In genomic region chr18:74609535-74609934, GRCh38 we compare ENCODE assay signal across 17 cellular contexts. TPM values are rescaled to one million over a fixed set of nuclear protein-coding genes. Genes with fewer than 3 reads are reported as not detected.
DNase-seq lines count a peak whose midpoint lies in the region; ATAC-seq, FAIRE-seq and TF ChIP-seq lines count a peak whose summit lies in the region.
"Had no signal": no experiment of that assay in that cellular context is flagged by ENCODE, and none has a peak within 500 bp of the region (broad histone marks: within the 10 kb centered on the region; RNA-seq: fewer than 3 reads in every experiment).

No MANE protein-coding gene starts in this region.

- H3K36me3 Mint-ChIP-seq in progenitor cell of endocrine pancreas (ENCODE audit: insufficient read depth) = no peaks in the 10 kb centered on the region

- no peak overlapping the region for H3K4me3 Mint-ChIP-seq in progenitor cell of endocrine pancreas (ENCODE audit: low read depth)
- H3K4me3 Mint-ChIP-seq: CD14-positive monocyte; stimulated activated naive B cell treated with anti-CD40 and anti-IgM and Interleukin-4, amounts not matched to agents 10 μg/mL and 1 μg/mL and 100 μg/mL, for 72 hours had no signal

- no peaks in the 10 kb centered on the region for H3K27me3 Mint-ChIP-seq in progenitor cell of endocrine pancreas
- H3K27me3 Mint-ChIP-seq: stimulated activated naive B cell treated with anti-CD40 and anti-IgM and Interleukin-4, amounts not matched to agents 10 μg/mL and 1 μg/mL and 100 μg/mL, for 72 hours had no signal

- H3K9ac ChIP-seq in keratinocyte (ENCODE audit: control insufficient read depth, extremely low read depth, insufficient read depth, low read length) = no peak overlapping the region

- H3K4me1 ChIP-seq in keratinocyte (ENCODE audit: control insufficient read depth, extremely low read depth, insufficient read depth, low read length) = no peaks in the 10 kb centered on the region

- peaks cover 29% of the 10 kb centered on the region for H3K79me2 ChIP-seq in keratinocyte (ENCODE audit: control insufficient read depth, insufficient read depth, low read length)

- no peaks in the 10 kb centered on the region for H3K9me3 ChIP-seq in keratinocyte (ENCODE audit: control insufficient read depth, low read depth, low read length)

- no peaks in the 10 kb centered on the region for H3K9me3 Mint-ChIP-seq in progenitor cell of endocrine pancreas (ENCODE audit: low read depth)
- H3K9me3 Mint-ChIP-seq: CD14-positive monocyte; stimulated activated naive B cell treated with anti-CD40 and anti-IgM and Interleukin-4, amounts not matched to agents 10 μg/mL and 1 μg/mL and 100 μg/mL, for 72 hours had no signal

- H4K20me1 ChIP-seq in keratinocyte (ENCODE audit: control insufficient read depth, extremely low read depth, insufficient read depth, low read length) = no peaks in the 10 kb centered on the region

- TF ChIP-seq CTCF in bronchial epithelial cell (IDR thresholded peaks at IDR 0.05; ENCODE audit: insufficient read depth, low read length, severe bottlenecking) (no peak), keratinocyte (optimal IDR thresholded peaks at IDR 0.05 in 1 of 3, IDR thresholded peaks at IDR 0.05 in 1 of 3, conservative IDR thresholded peaks at IDR 0.05 in 1 of 3; ENCODE audit: extremely low read depth in 1 of 3, insufficient read depth in 2 of 3, low read length in 3 of 3) (no peak), progenitor cell of endocrine pancreas (IDR thresholded peaks at IDR 0.05; ENCODE audit: unreplicated experiment) (no peak)

- H3K4me1 Mint-ChIP-seq in progenitor cell of endocrine pancreas (ENCODE audit: low read depth) = peaks cover 8% of the 10 kb centered on the region

- H3K4me3 ChIP-seq in bronchial epithelial cell (ENCODE audit: low read depth, low read length) (no peak overlapping the region), keratinocyte (ENCODE audit: control insufficient read depth in 2 of 3, extremely low read depth in 1 of 3, insufficient read depth in 2 of 3, low read depth in 1 of 3, low read length in 3 of 3) (no peak overlapping the region)
- H3K4me3 ChIP-seq: heart left ventricle had no signal

- no peaks in the 10 kb centered on the region for H3K36me3 ChIP-seq in bronchial epithelial cell (ENCODE audit: control insufficient read depth, insufficient read depth, low read length)
- no peaks in the 10 kb centered on the region for H3K36me3 ChIP-seq in keratinocyte (ENCODE audit: control insufficient read depth in 2 of 2, extremely low read depth in 1 of 2, insufficient read depth in 2 of 2, low read length in 2 of 2)
- H3K36me3 ChIP-seq: heart left ventricle had no signal

- no peak overlapping the region for H2AFZ ChIP-seq in keratinocyte (ENCODE audit: control insufficient read depth, low read length)

- H3K4me2 ChIP-seq in keratinocyte (ENCODE audit: control insufficient read depth, extremely low read depth, insufficient read depth, low read depth, low read length) = no peak overlapping the region

- dilution Hi-C loops in keratinocyte (cut with MboI; ENCODE audit: extremely low pct_ligation_motif_present, low sequenced_read_pairs) = no loop called here

- FAIRE-seq in bronchial epithelial cell (lab: Jason Lieb, UNC) = no peak
- peak; percentile 26 for FAIRE-seq in keratinocyte (lab: Jason Lieb, UNC)

- DNase-seq in EH (ENCODE audit: low read depth) (peak; percentile 60), HT1080 (ENCODE audit: low read depth) (peak; percentile 66), bronchial epithelial cell (ENCODE audit: low read depth) (peak; percentile 58), keratinocyte (ENCODE audit: low read depth, low spot score) (no peak), mucosa of gallbladder (ENCODE audit: low spot score) (no peak), progenitor cell of endocrine pancreas (ENCODE audit: low spot score, unreplicated experiment) (no peak)
- DNase-seq: activated effector memory CD4-positive, alpha-beta T cell treated with anti-CD3 and anti-CD28 coated beads, Interleukin-2, amount 50 U/mL, for 16 hours; aorta; cortex of kidney; H7; heart left ventricle; Kasumi-1; mesendoderm; NCI-H1436 treated with DMSO at 0.1 percent for 48 hours; stimulated activated naive B cell treated with anti-CD40 and anti-IgM and Interleukin-4, amounts not matched to agents 10 μg/mL and 1 μg/mL and 100 μg/mL, for 72 hours had no signal

- H3K27ac Mint-ChIP-seq in progenitor cell of endocrine pancreas = no peak overlapping the region
- H3K27ac Mint-ChIP-seq: CD14-positive monocyte had no signal

- no peak overlapping the region for H3K27ac ChIP-seq in keratinocyte (ENCODE audit: control insufficient read depth, insufficient read depth, low read length)
- H3K27ac ChIP-seq: heart left ventricle had no signal

- ATAC-seq in HG02759 (IDR thresholded peaks at IDR 0.05; ENCODE audit: unreplicated experiment) = no peak
- ATAC-seq: heart left ventricle; stimulated activated naive B cell treated with anti-CD40 and anti-IgM and Interleukin-4, amounts not matched to agents 10 μg/mL and 1 μg/mL and 100 μg/mL, for 72 hours had no signal

- H3K27me3 ChIP-seq in bronchial epithelial cell (ENCODE audit: control insufficient read depth, insufficient read depth, low read length) = no peaks in the 10 kb centered on the region
- no peaks in the 10 kb centered on the region for H3K27me3 ChIP-seq in keratinocyte (ENCODE audit: control insufficient read depth, extremely low read depth, insufficient read depth, low read length)
- H3K27me3 ChIP-seq: heart left ventricle had no signal

- no peaks in the 10 kb centered on the region for H3K9me1 ChIP-seq in keratinocyte (ENCODE audit: control insufficient read depth, extremely low read depth, insufficient read depth, low read length)

RNA-seq across cellular contexts. Expression of gene ZNF407, which starts 11.9 kb away (rescaled TPM):
- total RNA-seq in HT1080 (2014; rRNA removed; shearing (Covaris generic)) = 7.2 and 8.2 TPM in 2 replicates
- 2.3 and 3.2 TPM in 2 replicates for polyA plus RNA-seq in HT1080 (2015; cell fraction: cytosol; rRNA removed)
- 8.4 and 9.8 TPM in 2 replicates for polyA plus RNA-seq in HT1080 (2015; cell fraction: nucleus; rRNA removed)
- total RNA-seq in bronchial epithelial cell (10.0 and 11.5 TPM in 2 replicates), mucosa of gallbladder (15.0 TPM), progenitor cell of endocrine pancreas (18.1 and 18.4 TPM in 2 replicates)
- polyA plus RNA-seq in keratinocyte = 2.8 to 3.8 TPM (median 3.2 TPM) in 3 replicates
- 2.9 TPM for polyA plus RNA-seq in keratinocyte (2011; ENCODE audit: low read depth)
- polyA plus RNA-seq in keratinocyte (2011; cell fraction: cytosol; rRNA removed) = 1.9 and 2.3 TPM in 2 replicates
- 7.4 and 8.0 TPM in 2 replicates for polyA plus RNA-seq in keratinocyte (2011; cell fraction: nucleus; rRNA removed)
- polyA plus RNA-seq in keratinocyte (2012; ENCODE audit: low replicate concordance) = 2.3 and 4.0 TPM in 2 replicates
- polyA minus RNA-seq in keratinocyte = 6.8 to 29.1 TPM (median 13.8 TPM) in 3 replicates
- polyA minus RNA-seq in keratinocyte (2011; cell fraction: cytosol; rRNA and poly(A)+ RNA removed) = 8.6 TPM
- polyA minus RNA-seq in keratinocyte (2011; cell fraction: nucleus; rRNA and poly(A)+ RNA removed) = 32.9 and 47.6 TPM in 2 replicates

Comparison
In these comparisons a context has a peak if more than half of its experiments do, and no peak if none do; other contexts are left out.
1. DNase-seq: peak in EH (single experiment), HT1080 (single experiment) and bronchial epithelial cell (single experiment); none in keratinocyte (single experiment), mucosa of gallbladder (single experiment) and progenitor cell of endocrine pancreas (single experiment).